Comparison of ENCODE assay signal across 3 cellular contexts in genomic region chr14:104650981-104651875, GRCh38.
TF ChIP-seq lines count a peak whose summit lies in the region.

No MANE protein-coding gene starts in this region.

TF ChIP-seq in SK-N-SH treated with all-trans-retinoic acid at 6 μM for 48 hours, 23 proteins besides CTCF, POLR2A, EP300 and RAD21:
- no peak for TF ChIP-seq PPARA (CRISPR knock-in tag; IDR thresholded peaks at IDR 0.05; ENCODE audit: borderline replicate concordance)
- TF ChIP-seq ESRRG (CRISPR knock-in tag; IDR thresholded peaks at IDR 0.05) = no peak
- TF ChIP-seq TOX (CRISPR knock-in tag; IDR thresholded peaks at IDR 0.05; ENCODE audit: borderline replicate concordance) = no peak
- TF ChIP-seq TCF4 (CRISPR knock-in tag; IDR thresholded peaks at IDR 0.05; ENCODE audit: borderline replicate concordance) = no peak
- TF ChIP-seq CREB5 (CRISPR knock-in tag; IDR thresholded peaks at IDR 0.05; ENCODE audit: low read depth) = no peak
- TF ChIP-seq ZNF70 (CRISPR knock-in tag; IDR thresholded peaks at IDR 0.05) = no peak
- TF ChIP-seq ZFP3 (CRISPR knock-in tag; IDR thresholded peaks at IDR 0.05) = no peak
- no peak for TF ChIP-seq PATZ1 (CRISPR knock-in tag; IDR thresholded peaks at IDR 0.05; ENCODE audit: borderline replicate concordance)

TF ChIP-seq in SK-N-SH, 30 proteins besides CTCF, POLR2A, EP300 and RAD21:
- TF ChIP-seq NRF1 (IDR thresholded peaks at IDR 0.05; ENCODE audit: low read depth, low read length) (no peak), JUND (IDR thresholded peaks at IDR 0.05) (no peak), ELF1 (IDR thresholded peaks at IDR 0.05) (no peak), MEF2A (IDR thresholded peaks at IDR 0.05; ENCODE audit: borderline replicate concordance, low read depth) (no peak), POLR2AphosphoS5 (IDR thresholded peaks at IDR 0.05; ENCODE audit: low read depth, low read length) (no peak), FOSL2 (IDR thresholded peaks at IDR 0.05; ENCODE audit: borderline replicate concordance, low read depth) (no peak), EZH2phosphoT487 (IDR thresholded peaks at IDR 0.05; ENCODE audit: borderline replicate concordance, low read depth) (no peak), YY1 (IDR thresholded peaks at IDR 0.05; ENCODE audit: low read depth) (no peak), GATA2 (CRISPR knock-in tag; IDR thresholded peaks at IDR 0.05) (no peak), RCOR1 (IDR thresholded peaks at IDR 0.05; ENCODE audit: low read length) (no peak), FOXJ3 (CRISPR knock-in tag; IDR thresholded peaks at IDR 0.05) (no peak), MXI1 (IDR thresholded peaks at IDR 0.05; ENCODE audit: low read depth, low read length) (no peak), FOXM1 (IDR thresholded peaks at IDR 0.05; ENCODE audit: low read depth) (no peak), GABPA (IDR thresholded peaks at IDR 0.05; ENCODE audit: low read depth) (no peak)
- TF ChIP-seq, protein P1, sequence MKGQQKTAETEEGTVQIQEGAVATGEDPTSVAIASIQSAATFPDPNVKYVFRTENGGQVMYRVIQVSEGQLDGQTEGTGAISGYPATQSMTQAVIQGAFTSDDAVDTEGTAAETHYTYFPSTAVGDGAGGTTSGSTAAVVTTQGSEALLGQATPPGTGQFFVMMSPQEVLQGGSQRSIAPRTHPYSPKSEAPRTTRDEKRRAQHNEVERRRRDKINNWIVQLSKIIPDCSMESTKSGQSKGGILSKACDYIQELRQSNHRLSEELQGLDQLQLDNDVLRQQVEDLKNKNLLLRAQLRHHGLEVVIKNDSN (IDR thresholded peaks at IDR 0.05; ENCODE audit: borderline replicate concordance, low read depth) = no peak
- TF ChIP-seq, protein P2, sequence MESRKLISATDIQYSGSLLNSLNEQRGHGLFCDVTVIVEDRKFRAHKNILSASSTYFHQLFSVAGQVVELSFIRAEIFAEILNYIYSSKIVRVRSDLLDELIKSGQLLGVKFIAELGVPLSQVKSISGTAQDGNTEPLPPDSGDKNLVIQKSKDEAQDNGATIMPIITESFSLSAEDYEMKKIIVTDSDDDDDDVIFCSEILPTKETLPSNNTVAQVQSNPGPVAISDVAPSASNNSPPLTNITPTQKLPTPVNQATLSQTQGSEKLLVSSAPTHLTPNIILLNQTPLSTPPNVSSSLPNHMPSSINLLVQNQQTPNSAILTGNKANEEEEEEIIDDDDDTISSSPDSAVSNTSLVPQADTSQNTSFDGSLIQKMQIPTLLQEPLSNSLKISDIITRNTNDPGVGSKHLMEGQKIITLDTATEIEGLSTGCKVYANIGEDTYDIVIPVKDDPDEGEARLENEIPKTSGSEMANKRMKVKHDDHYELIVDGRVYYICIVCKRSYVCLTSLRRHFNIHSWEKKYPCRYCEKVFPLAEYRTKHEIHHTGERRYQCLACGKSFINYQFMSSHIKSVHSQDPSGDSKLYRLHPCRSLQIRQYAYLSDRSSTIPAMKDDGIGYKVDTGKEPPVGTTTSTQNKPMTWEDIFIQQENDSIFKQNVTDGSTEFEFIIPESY (IDR thresholded peaks at IDR 0.05; ENCODE audit: borderline replicate concordance, low read depth) = no peak

TF ChIP-seq in H1, 55 proteins besides CTCF, POLR2A, EP300 and RAD21 (continued from another document):
- no peak for TF ChIP-seq HDAC2 (IDR thresholded peaks at IDR 0.05; ENCODE audit: borderline replicate concordance in 1 of 2, low read depth in 2 of 2, low read length in 2 of 2)
